In the genomic region with DNA sequence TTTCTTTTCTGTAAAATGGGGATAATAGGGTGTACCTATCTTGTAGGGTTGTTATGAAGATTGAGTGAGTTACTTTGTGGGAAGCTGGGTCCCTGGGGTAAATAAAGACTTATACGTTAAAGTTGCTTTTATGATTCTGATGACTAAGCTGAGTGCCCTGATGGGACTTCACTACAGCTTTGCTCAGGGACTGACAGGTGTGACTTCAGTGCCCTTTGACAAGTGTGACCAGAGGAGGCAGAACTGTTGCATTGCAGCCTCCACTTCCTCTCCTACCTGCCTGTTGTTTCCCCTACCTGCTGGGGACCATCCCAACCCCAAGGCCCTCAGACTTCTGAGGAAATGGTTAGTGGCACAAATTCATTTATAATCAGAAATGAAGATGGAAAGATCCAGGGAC, we compare ENCODE assay signal across 31 cellular contexts.
"Had no signal": no experiment of that assay in that cellular context is flagged by ENCODE, and none has a peak within 500 bp of the region (broad histone marks: within the 10 kb centered on the region; RNA-seq: fewer than 3 reads in every experiment).

No MANE protein-coding gene starts in this region.

- DNase-seq: activated CD4-positive, alpha-beta T cell treated with anti-CD3 and anti-CD28 coated beads for 1 hour; activated CD4-positive, alpha-beta T cell treated with anti-CD3 and anti-CD28 coated beads for 48 hours; activated CD4-positive, alpha-beta T cell treated with anti-CD3 and anti-CD28 coated beads, Interleukin-2, amount 50 U/mL, for 4 hours; activated CD4-positive, CD25-positive, alpha-beta regulatory T cell; activated CD8-positive, alpha-beta T cell treated with anti-CD3 and anti-CD28 coated beads for 36 hours; activated gamma-delta T cell; activated naive CD4-positive, alpha-beta T cell treated with Interleukin-2 at 50 U/mL for 16 hours; activated naive CD8-positive, alpha-beta T cell treated with anti-CD3 and anti-CD28 coated beads, Interleukin-2, amount 10 ng/mL, durations not matched to agents 7 days and 5 days; activated T-cell treated with anti-CD3 and anti-CD28 coated beads, Interleukin-2, amount 50 U/mL, for 24 hours; amygdala; Karpas-422; KBM-7; NCI-H1105; NCI-H1436; NCI-H1694; NCI-H1930; NCI-H2081 treated with DMSO at 0.1 percent for 48 hours; NCI-H345; NCI-H524 treated with DMSO at 0.1 percent for 48 hours; Right ventricle myocardium superior; SW 1271; T-helper 1 cell; T-helper 2 cell; T-helper 9 cell had no signal

- H3K27me3 ChIP-seq: ascending aorta had no signal

- ATAC-seq: activated CD8-positive, alpha-beta T cell treated with anti-CD3 and anti-CD28 coated beads for 36 hours; Panc1 had no signal

- H3K9me3 ChIP-seq: ascending aorta had no signal

- H3K27ac Mint-ChIP-seq: activated CD8-positive, alpha-beta T cell treated with anti-CD3 and anti-CD28 coated beads for 36 hours; activated naive CD4-positive, alpha-beta T cell treated with anti-CD3 and anti-CD28 coated beads, Interleukin-2, amount 50 U/mL, for 24 hours; activated naive CD8-positive, alpha-beta T cell treated with anti-CD3 and anti-CD28 coated beads, Interleukin-2, amount 10 ng/mL, durations not matched to agents 7 days and 5 days; activated T-cell treated with anti-CD3 and anti-CD28 coated beads, Interleukin-2, amount 50 U/mL, for 24 hours; activated T-helper 2 cell treated with anti-CD3 and anti-CD28 coated beads, Interferon-gamma antibody, Interleukin-2, Interleukin-4, amounts not matched to agents 10 μg/mL and 5 μg/mL and 100 μg/mL, durations not matched to agents 14 hours and 24 hours and 36 hours had no signal

- H3K4me3 Mint-ChIP-seq: activated CD8-positive, alpha-beta T cell treated with anti-CD3 and anti-CD28 coated beads for 36 hours; activated naive CD4-positive, alpha-beta T cell treated with anti-CD3 and anti-CD28 coated beads, Interleukin-2, amount 50 U/mL, for 24 hours; activated naive CD8-positive, alpha-beta T cell treated with anti-CD3 and anti-CD28 coated beads, Interleukin-2, amount 10 ng/mL, durations not matched to agents 7 days and 5 days; activated T-cell treated with anti-CD3 and anti-CD28 coated beads, Interleukin-2, amount 50 U/mL, for 24 hours; central memory CD8-positive, alpha-beta T cell had no signal

- H3K27ac ChIP-seq: ascending aorta, cardiac muscle cell, VCaP had no signal

- H3K4me3 ChIP-seq: ascending aorta, cardiac muscle cell had no signal

- H3K36me3 ChIP-seq: ascending aorta, cardiac muscle cell had no signal

- H3K36me3 Mint-ChIP-seq: activated naive CD4-positive, alpha-beta T cell treated with anti-CD3 and anti-CD28 coated beads, Interleukin-2, amount 50 U/mL, for 24 hours; activated naive CD8-positive, alpha-beta T cell treated with anti-CD3 and anti-CD28 coated beads, Interleukin-2, amount 10 ng/mL, durations not matched to agents 7 days and 5 days had no signal

- H3K9me3 Mint-ChIP-seq: activated CD8-positive, alpha-beta T cell treated with anti-CD3 and anti-CD28 coated beads for 36 hours; activated naive CD4-positive, alpha-beta T cell treated with anti-CD3 and anti-CD28 coated beads, Interleukin-2, amount 50 U/mL, for 24 hours; activated naive CD8-positive, alpha-beta T cell treated with anti-CD3 and anti-CD28 coated beads, Interleukin-2, amount 10 ng/mL, durations not matched to agents 7 days and 5 days; activated T-cell treated with anti-CD3 and anti-CD28 coated beads, Interleukin-2, amount 50 U/mL, for 24 hours; activated T-helper 2 cell treated with anti-CD3 and anti-CD28 coated beads, Interferon-gamma antibody, Interleukin-2, Interleukin-4, amounts not matched to agents 10 μg/mL and 5 μg/mL and 100 μg/mL, durations not matched to agents 14 hours and 24 hours and 36 hours; central memory CD8-positive, alpha-beta T cell had no signal
